Comparison of ENCODE assay signal across 17 cellular contexts in genomic region chr19:10768369-10768768, GRCh38. TPM values are rescaled to one million over a fixed set of nuclear protein-coding genes. Genes with fewer than 3 reads are reported as not detected.
DNase-seq lines count a peak whose midpoint lies in the region; ATAC-seq, FAIRE-seq and TF ChIP-seq lines count a peak whose summit lies in the region.
"Had no signal": no experiment of that assay in that cellular context is flagged by ENCODE, and none has a peak within 500 bp of the region (broad histone marks: within the 10 kb centered on the region; RNA-seq: fewer than 3 reads in every experiment).

No MANE protein-coding gene starts in this region.

- no peak overlapping the region for H3K4me3 Mint-ChIP-seq in activated CD8-positive, alpha-beta memory T cell treated with anti-CD3 and anti-CD28 coated beads, Interleukin-2, amount 10 ng/mL, durations not matched to agents 7 days and 5 days
- no peak overlapping the region for H3K4me3 Mint-ChIP-seq in WTC11
- H3K4me3 Mint-ChIP-seq in stimulated activated memory B cell treated with anti-CD40 and anti-IgM and Interleukin-4, amounts not matched to agents 10 μg/mL and 1 μg/mL and 100 μg/mL, for 72 hours = no peak overlapping the region
- H3K4me3 Mint-ChIP-seq: CD8-positive, alpha-beta T cell had no signal

- H3K27ac Mint-ChIP-seq in activated CD8-positive, alpha-beta memory T cell treated with anti-CD3 and anti-CD28 coated beads, Interleukin-2, amount 10 ng/mL, durations not matched to agents 7 days and 5 days = peak overlapping the region; percentile 52
- peak overlapping the region; percentile 80 for H3K27ac Mint-ChIP-seq in WTC11
- peak overlapping the region; percentile 77 for H3K27ac Mint-ChIP-seq in stimulated activated memory B cell treated with anti-CD40 and anti-IgM and Interleukin-4, amounts not matched to agents 10 μg/mL and 1 μg/mL and 100 μg/mL, for 72 hours

- intact Hi-C loops in kidney (cut with DNase I) = no loop called here

- ATAC-seq in activated CD8-positive, alpha-beta memory T cell treated with anti-CD3 and anti-CD28 coated beads, Interleukin-2, amount 10 ng/mL, durations not matched to agents 7 days and 5 days = no peak
- no peak for ATAC-seq in WTC11
- no peak for ATAC-seq in stimulated activated memory B cell treated with anti-CD40 and anti-IgM and Interleukin-4, amounts not matched to agents 10 μg/mL and 1 μg/mL and 100 μg/mL, for 72 hours
- ATAC-seq in GM21529 (IDR thresholded peaks at IDR 0.05; ENCODE audit: unreplicated experiment) = no peak
- ATAC-seq: CD8-positive, alpha-beta T cell; mucosa of descending colon had no signal

- CTCF ChIA-PET in activated CD8-positive, alpha-beta memory T cell treated with anti-CD3 and anti-CD28 coated beads, Interleukin-2, amount 10 ng/mL, durations not matched to agents 7 days and 5 days (lab: Charles Lee) = interaction anchor here (1.5 to 4.8 kb wide), 2 partner anchors 50 to 96 kb away, joined by 4 to 32 read pairs; partner anchors contain the start of gene DNM2
- CTCF ChIA-PET in WTC11 (lab: Charles Lee) = interaction anchor here (1.6 to 2.6 kb wide), 3 partner anchors 61 to 96 kb away, joined by 7 to 8 read pairs (median 8); no protein-coding TSS in a partner anchor

- H3K27me3 Mint-ChIP-seq in activated CD8-positive, alpha-beta memory T cell treated with anti-CD3 and anti-CD28 coated beads, Interleukin-2, amount 10 ng/mL, durations not matched to agents 7 days and 5 days = no peaks in the 10 kb centered on the region
- no peaks in the 10 kb centered on the region for H3K27me3 Mint-ChIP-seq in WTC11 (ENCODE audit: low read depth)
- no peaks in the 10 kb centered on the region for H3K27me3 Mint-ChIP-seq in stimulated activated memory B cell treated with anti-CD40 and anti-IgM and Interleukin-4, amounts not matched to agents 10 μg/mL and 1 μg/mL and 100 μg/mL, for 72 hours

- peaks cover 62 to 69% of the 10 kb centered on the region in 2 donors for H3K4me1 ChIP-seq in kidney (ENCODE audit: control insufficient read depth in 1 of 2, insufficient read depth in 1 of 2, low read depth in 1 of 2, low read length in 2 of 2)

- H3K27ac ChIP-seq in kidney (ENCODE audit: low read depth in 2 of 2, low read length in 2 of 2) = peak overlapping the region; percentile 82 to 86

- peaks cover 0 to 6% of the 10 kb centered on the region in 2 donors for H3K36me3 ChIP-seq in kidney (ENCODE audit: control insufficient read depth in 1 of 2, insufficient read depth in 2 of 2, low read length in 2 of 2)

- H3K36me3 Mint-ChIP-seq in activated CD8-positive, alpha-beta memory T cell treated with anti-CD3 and anti-CD28 coated beads, Interleukin-2, amount 10 ng/mL, durations not matched to agents 7 days and 5 days = peaks cover 19% of the 10 kb centered on the region
- H3K36me3 Mint-ChIP-seq in WTC11 = peaks cover 11% of the 10 kb centered on the region
- peaks cover 42% of the 10 kb centered on the region for H3K36me3 Mint-ChIP-seq in stimulated activated memory B cell treated with anti-CD40 and anti-IgM and Interleukin-4, amounts not matched to agents 10 μg/mL and 1 μg/mL and 100 μg/mL, for 72 hours

- H3K9ac ChIP-seq in kidney (ENCODE audit: low read length in 2 of 2) = peak overlapping the region; percentile 2 to 21

- TF ChIP-seq CTCF in WTC11 (IDR thresholded peaks at IDR 0.05) = no peak
- TF ChIP-seq CTCF in kidney (IDR thresholded peaks at IDR 0.05; ENCODE audit: borderline replicate concordance, extremely low read depth, insufficient read depth) = no peak

- H3K9me3 Mint-ChIP-seq in activated CD8-positive, alpha-beta memory T cell treated with anti-CD3 and anti-CD28 coated beads, Interleukin-2, amount 10 ng/mL, durations not matched to agents 7 days and 5 days (ENCODE audit: low read depth) = no peaks in the 10 kb centered on the region
- H3K9me3 Mint-ChIP-seq in WTC11 = no peaks in the 10 kb centered on the region
- peaks cover 3% of the 10 kb centered on the region for H3K9me3 Mint-ChIP-seq in stimulated activated memory B cell treated with anti-CD40 and anti-IgM and Interleukin-4, amounts not matched to agents 10 μg/mL and 1 μg/mL and 100 μg/mL, for 72 hours
- H3K9me3 Mint-ChIP-seq: activated T-helper 2 cell treated with anti-CD3 and anti-CD28 coated beads, Interferon-gamma antibody, Interleukin-2, Interleukin-4, amounts not matched to agents 10 μg/mL and 5 μg/mL and 100 μg/mL, durations not matched to agents 14 hours and 24 hours and 36 hours; CD8-positive, alpha-beta T cell had no signal

- no peak for FAIRE-seq in kidney (lab: Jason Lieb, UNC)
- FAIRE-seq: islet of Langerhans had no signal

- no peaks in the 10 kb centered on the region for H3K9me3 ChIP-seq in kidney (ENCODE audit: control insufficient read depth in 1 of 2, low read length in 2 of 2)
- H3K9me3 ChIP-seq: mucosa of descending colon, upper lobe of right lung had no signal

- peaks cover 35% of the 10 kb centered on the region for H3K4me1 Mint-ChIP-seq in activated CD8-positive, alpha-beta memory T cell treated with anti-CD3 and anti-CD28 coated beads, Interleukin-2, amount 10 ng/mL, durations not matched to agents 7 days and 5 days
- H3K4me1 Mint-ChIP-seq in WTC11 = peaks cover 15% of the 10 kb centered on the region
- H3K4me1 Mint-ChIP-seq in stimulated activated memory B cell treated with anti-CD40 and anti-IgM and Interleukin-4, amounts not matched to agents 10 μg/mL and 1 μg/mL and 100 μg/mL, for 72 hours = peaks cover 53% of the 10 kb centered on the region

- POLR2A ChIA-PET in WTC11 (lab: Charles Lee) = no interaction called here

- DNase-seq in activated CD8-positive, alpha-beta memory T cell treated with anti-CD3 and anti-CD28 coated beads, Interleukin-2, amount 10 ng/mL, durations not matched to agents 7 days and 5 days = no peak
- no peak for DNase-seq in activated CD8-positive, alpha-beta memory T cell treated with anti-CD3 and anti-CD28 coated beads for 24 hours
- DNase-seq in WTC11 (ENCODE audit: low spot score) (no peak), kidney (no peak)
- DNase-seq in activated effector memory CD4-positive, alpha-beta T cell treated with anti-CD3 and anti-CD28 coated beads, Interleukin-2, amount 50 U/mL, for 16 hours = no peak
- no peak for DNase-seq in stimulated activated CD4-positive, alpha-beta T cell treated with anti-CD3 and anti-CD28 coated beads, Interleukin-1b, Interleukin-23, amount 100 ng/mL, for 48 hours
- DNase-seq: CD8-positive, alpha-beta T cell; mucosa of descending colon; NCI-H1930; NCI-H510A; T1000; upper lobe of right lung had no signal

- H3K4me3 ChIP-seq in kidney (ENCODE audit: low read length in 2 of 2) = no peak overlapping the region
- H3K4me3 ChIP-seq: mucosa of descending colon, skin epidermis, upper lobe of right lung had no signal

TF ChIP-seq in WTC11, 78 proteins besides CTCF, POLR2A, EP300 and RAD21:
- TF ChIP-seq GRHL2 (CRISPR knock-in tag; IDR thresholded peaks at IDR 0.05; ENCODE audit: insufficient replicate concordance, severe bottlenecking) = no peak
- no peak for TF ChIP-seq NR1H2 (CRISPR knock-in tag; IDR thresholded peaks at IDR 0.05)
- TF ChIP-seq ZNF532 (CRISPR knock-in tag; IDR thresholded peaks at IDR 0.05; ENCODE audit: borderline replicate concordance) = no peak
- no peak for TF ChIP-seq JAZF1 (CRISPR knock-in tag; IDR thresholded peaks at IDR 0.05)
- TF ChIP-seq ZNF121 (CRISPR knock-in tag; IDR thresholded peaks at IDR 0.05) = no peak
- TF ChIP-seq TCF7 (CRISPR knock-in tag; IDR thresholded peaks at IDR 0.05; ENCODE audit: low read depth) = no peak
- no peak for TF ChIP-seq MYBL2 (CRISPR knock-in tag; IDR thresholded peaks at IDR 0.05)
- no peak for TF ChIP-seq RORB (CRISPR knock-in tag; IDR thresholded peaks at IDR 0.05)
- no peak for TF ChIP-seq ZNF138 (CRISPR knock-in tag; conservative IDR thresholded peaks at IDR 0.05)

RNA-seq across cellular contexts. Expression of gene DNM2, which starts 50.5 kb away (rescaled TPM):
- 100 to 1,000 TPM; 267 to 315 TPM for total RNA-seq in activated CD8-positive, alpha-beta memory T cell treated with anti-CD3 and anti-CD28 coated beads, Interleukin-2, amount 10 ng/mL, durations not matched to agents 7 days and 5 days
- total RNA-seq in WTC11 (2021) = 120 to 131 TPM (median 123 TPM) in 3 replicates
- total RNA-seq in kidney = 226 TPM
- polyA plus RNA-seq in kidney (ENCODE audit: insufficient read depth, low read depth, low replicate concordance) = 79.0 TPM
